ENCODE assay signal across 20 cellular contexts in the genomic region with DNA sequence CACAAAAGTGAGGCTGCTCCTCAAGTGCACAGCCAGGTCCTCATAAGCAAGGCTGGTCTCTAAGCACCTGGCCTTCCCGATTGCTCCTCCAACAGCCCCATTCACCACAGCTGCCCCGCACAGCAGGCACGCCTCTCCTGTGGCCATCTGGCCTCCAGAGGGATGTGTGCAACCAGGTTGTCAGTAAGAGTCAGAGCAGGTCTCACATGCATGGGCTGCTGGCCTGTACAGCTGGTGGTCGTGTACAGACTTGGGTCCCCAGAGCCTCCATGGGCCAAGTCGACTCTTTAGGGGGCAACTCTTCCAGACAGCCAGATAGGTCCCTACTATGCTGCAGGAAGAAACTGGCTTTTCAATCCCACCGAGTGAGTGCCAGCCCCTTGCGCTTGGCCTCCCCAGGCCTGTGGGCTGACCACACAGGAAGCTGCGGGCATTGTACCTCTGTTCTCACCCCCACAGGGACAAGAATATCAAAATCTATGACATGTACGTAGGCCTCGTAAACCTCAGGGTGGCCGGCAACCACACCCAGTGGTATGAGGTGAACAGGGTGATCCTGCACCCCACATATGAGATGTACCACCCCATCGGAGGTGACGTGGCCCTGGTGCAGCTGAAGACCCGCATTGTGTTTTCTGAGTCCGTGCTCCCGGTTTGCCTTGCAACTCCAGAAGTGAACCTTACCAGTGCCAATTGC. TPM values are rescaled to one million over a fixed set of nuclear protein-coding genes. Genes with fewer than 3 reads are reported as not detected.
"Had no signal": no experiment of that assay in that cellular context is flagged by ENCODE, and none has a peak within 500 bp of the region (broad histone marks: within the 10 kb centered on the region; RNA-seq: fewer than 3 reads in every experiment).

No MANE protein-coding gene starts in this region.

- H3K27me3 ChIP-seq: adrenal gland, esophagus muscularis mucosa, gastroesophageal sphincter, heart left ventricle, neural progenitor cell, right atrium auricular region, thyroid gland had no signal

- H3K4me1 Mint-ChIP-seq: neural progenitor cell had no signal

- DNase-seq: activated CD4-positive, alpha-beta T cell treated with anti-CD3 and anti-CD28 coated beads for 1 hour; activated gamma-delta T cell treated with Interleukin-2 at 50 U/mL for 16 hours; adrenal gland; effector CD8-positive, alpha-beta T cell; heart left ventricle; left ventricle myocardium superior; stimulated activated CD4-positive, alpha-beta T cell treated with anti-CD3 and anti-CD28 coated beads, Interleukin-12 subunit alpha, Interleukin-12 subunit beta, amount 100 ng/mL, for 4 hours; stimulated activated CD4-positive, alpha-beta T cell treated with anti-CD3 and anti-CD28 coated beads, Interleukin-1b, Interleukin-23, amount 100 ng/mL, for 48 hours; stimulated activated CD8-positive, alpha-beta memory T cell treated with anti-CD3 and anti-CD28 coated beads, Interleukin-4, amount 100 ng/mL, for 48 hours; stimulated activated naive CD4-positive, alpha-beta T cell treated with Interleukin-2 at 50 U/mL for 16 hours; thyroid gland; WERI-Rb-1 had no signal

- H3K27ac ChIP-seq: adrenal gland, esophagus muscularis mucosa, gastroesophageal sphincter, heart left ventricle, neural progenitor cell, prostate gland, right atrium auricular region, thyroid gland, WERI-Rb-1 had no signal

- H3K27me3 Mint-ChIP-seq: dendritic cell treated with granulocyte-macrophage colony-stimulating factor and Interleukin-4, amounts not matched to agents 40 ng/mL and 50 ng/mL, for 4 days had no signal

- ATAC-seq: activated naive CD4-positive, alpha-beta T cell treated with anti-CD3 and anti-CD28 coated beads, Interleukin-2, amount 50 U/mL, for 72 hours; gastroesophageal sphincter; heart left ventricle; left ventricle myocardium superior had no signal

- H3K4me1 ChIP-seq: adrenal gland, esophagus muscularis mucosa, gastroesophageal sphincter, heart left ventricle, neural progenitor cell, prostate gland, right atrium auricular region, thyroid gland had no signal

- H2AFZ ChIP-seq: neural progenitor cell had no signal

- H3K4me3 Mint-ChIP-seq: dendritic cell treated with granulocyte-macrophage colony-stimulating factor and Interleukin-4, amounts not matched to agents 40 ng/mL and 50 ng/mL, for 4 days; neural progenitor cell had no signal

- H3K9ac ChIP-seq: neural progenitor cell had no signal

- H3K36me3 ChIP-seq: adrenal gland, esophagus muscularis mucosa, gastroesophageal sphincter, heart left ventricle, neural progenitor cell, prostate gland, right atrium auricular region, thyroid gland, WERI-Rb-1 had no signal

- H3K4me2 ChIP-seq: neural progenitor cell had no signal

- H3K9me3 ChIP-seq: adrenal gland, prostate gland, thyroid gland had no signal

- H3K4me3 ChIP-seq: adrenal gland, esophagus muscularis mucosa, gastroesophageal sphincter, heart left ventricle, neural progenitor cell, prostate gland, right atrium auricular region, thyroid gland had no signal

- H3K27ac Mint-ChIP-seq: activated naive CD4-positive, alpha-beta T cell treated with anti-CD3 and anti-CD28 coated beads, Interleukin-2, amount 50 U/mL, for 72 hours; dendritic cell treated with granulocyte-macrophage colony-stimulating factor and Interleukin-4, amounts not matched to agents 40 ng/mL and 50 ng/mL, for 4 days; neural progenitor cell had no signal

RNA-seq across cellular contexts. Expression of gene PRSS38, which starts 1.4 kb away (rescaled TPM):
- polyA plus RNA-seq: adrenal gland, endothelial cell of umbilical vein, heart left ventricle had no signal
